In the genomic region with DNA sequence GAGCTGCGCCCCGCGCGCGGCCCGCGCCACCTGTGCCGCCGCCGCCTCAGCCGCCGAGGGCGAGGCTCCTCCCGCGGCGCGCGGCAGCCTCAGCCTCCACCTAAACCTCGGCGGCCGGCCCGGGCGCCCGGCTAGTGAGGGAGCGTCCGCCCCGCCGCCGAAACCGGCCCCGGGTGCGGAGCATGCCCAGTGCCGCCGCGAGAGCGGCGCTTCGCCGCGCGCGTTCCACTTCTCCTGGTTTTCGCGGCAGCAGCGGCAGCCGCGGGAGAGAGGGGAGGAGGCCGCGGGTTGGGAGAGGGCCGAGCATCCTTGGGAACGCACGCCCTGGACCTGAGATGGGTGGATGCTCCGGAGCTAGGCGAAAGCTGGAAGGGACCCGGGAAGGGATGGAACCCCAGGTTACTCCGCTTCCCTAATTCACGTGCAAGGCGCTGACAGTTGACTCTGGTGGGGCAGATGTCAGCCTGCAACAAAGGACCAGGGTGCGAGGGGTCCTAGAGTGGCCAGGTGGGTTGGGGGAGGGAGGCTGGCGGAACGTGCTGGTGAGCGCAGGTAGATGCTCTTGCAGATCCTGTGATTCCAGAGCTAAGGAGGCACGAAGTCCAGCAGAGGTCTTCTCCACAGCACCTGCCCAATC, we compare ENCODE assay signal across 9 cellular contexts. TPM values are rescaled to one million over a fixed set of nuclear protein-coding genes. Genes with fewer than 3 reads are reported as not detected.
A peak's percentile ranks its signal among the peaks of the same experiment; 100 is the strongest.
DNase-seq lines count a peak whose midpoint lies in the region; ATAC-seq and TF ChIP-seq lines count a peak whose summit lies in the region.
"Had no signal": no experiment of that assay in that cellular context is flagged by ENCODE, and none has a peak within 500 bp of the region (broad histone marks: within the 10 kb centered on the region; RNA-seq: fewer than 3 reads in every experiment).

A gene with protein sequence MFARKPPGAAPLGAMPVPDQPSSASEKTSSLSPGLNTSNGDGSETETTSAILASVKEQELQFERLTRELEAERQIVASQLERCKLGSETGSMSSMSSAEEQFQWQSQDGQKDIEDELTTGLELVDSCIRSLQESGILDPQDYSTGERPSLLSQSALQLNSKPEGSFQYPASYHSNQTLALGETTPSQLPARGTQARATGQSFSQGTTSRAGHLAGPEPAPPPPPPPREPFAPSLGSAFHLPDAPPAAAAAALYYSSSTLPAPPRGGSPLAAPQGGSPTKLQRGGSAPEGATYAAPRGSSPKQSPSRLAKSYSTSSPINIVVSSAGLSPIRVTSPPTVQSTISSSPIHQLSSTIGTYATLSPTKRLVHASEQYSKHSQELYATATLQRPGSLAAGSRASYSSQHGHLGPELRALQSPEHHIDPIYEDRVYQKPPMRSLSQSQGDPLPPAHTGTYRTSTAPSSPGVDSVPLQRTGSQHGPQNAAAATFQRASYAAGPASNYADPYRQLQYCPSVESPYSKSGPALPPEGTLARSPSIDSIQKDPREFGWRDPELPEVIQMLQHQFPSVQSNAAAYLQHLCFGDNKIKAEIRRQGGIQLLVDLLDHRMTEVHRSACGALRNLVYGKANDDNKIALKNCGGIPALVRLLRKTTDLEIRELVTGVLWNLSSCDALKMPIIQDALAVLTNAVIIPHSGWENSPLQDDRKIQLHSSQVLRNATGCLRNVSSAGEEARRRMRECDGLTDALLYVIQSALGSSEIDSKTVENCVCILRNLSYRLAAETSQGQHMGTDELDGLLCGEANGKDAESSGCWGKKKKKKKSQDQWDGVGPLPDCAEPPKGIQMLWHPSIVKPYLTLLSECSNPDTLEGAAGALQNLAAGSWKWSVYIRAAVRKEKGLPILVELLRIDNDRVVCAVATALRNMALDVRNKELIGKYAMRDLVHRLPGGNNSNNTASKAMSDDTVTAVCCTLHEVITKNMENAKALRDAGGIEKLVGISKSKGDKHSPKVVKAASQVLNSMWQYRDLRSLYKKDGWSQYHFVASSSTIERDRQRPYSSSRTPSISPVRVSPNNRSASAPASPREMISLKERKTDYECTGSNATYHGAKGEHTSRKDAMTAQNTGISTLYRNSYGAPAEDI (N-terminal part only) (minus strand): TSS at position 177 of the 637 bp plus-strand sequence. CDS start 593 bp downstream, outside the sequence.

- H3K4me2 ChIP-seq in KMS-11: peak within 1 kb of the TSS; percentile 76

- TF ChIP-seq CTCF in GM13977 (IDR thresholded peaks at IDR 0.05; ENCODE audit: extremely low read depth, insufficient read depth, missing control alignments): no peak
- no peak for TF ChIP-seq CTCF in KMS-11 (conservative IDR thresholded peaks at IDR 0.05; ENCODE audit: low read depth, low read length)
- TF ChIP-seq CTCF in stomach (IDR thresholded peaks at IDR 0.05): no peak

- H3K9ac ChIP-seq in KMS-11 (peak within 1 kb of the TSS; percentile 6; the same call in 1 of the 2 replicates), adipocyte (ENCODE audit: low read length) (no peak within 1 kb of the TSS), iPS-18a (ENCODE audit: low read length) (peak within 1 kb of the TSS; percentile 36)

- WGBS in stomach, 5 donors: 2 to 6% (median 3%) methylated on average over 19 to 63 of the region's 63 CpGs
- 0 to 2% methylated on average over 41 to 63 of the region's 63 CpGs for WGBS in aorta, 2 donors

- H3K4me3 ChIP-seq in KMS-11 (IDR thresholded peaks at IDR 0.05; ENCODE audit: insufficient read depth, low read depth, low read length): no peak within 1 kb of the TSS
- peak within 1 kb of the TSS; percentile 66 for H3K4me3 ChIP-seq in adipocyte (ENCODE audit: low read length)
- H3K4me3 ChIP-seq in iPS-18a (ENCODE audit: low read length): peak within 1 kb of the TSS; percentile 72
- H3K4me3 ChIP-seq in stomach: peak within 1 kb of the TSS; percentile 33 to 45 (median 38)
- peak within 1 kb of the TSS in 1 of 2 donors; percentile 27 for H3K4me3 ChIP-seq in aorta (ENCODE audit: low read length in 2 of 2)
- H3K4me3 ChIP-seq: ovary had no signal

- H3K9me3 ChIP-seq in adipocyte (ENCODE audit: control insufficient read depth, low read length) (no peaks in the 10 kb centered on the region), iPS-18a (ENCODE audit: control insufficient read depth, low read depth, low read length) (no peaks in the 10 kb centered on the region), stomach (peaks cover 0 to 6% (median 0%) of the 10 kb centered on the region in 4 donors), aorta (ENCODE audit: control insufficient read depth, low read length) (no peaks in the 10 kb centered on the region)
- H3K9me3 ChIP-seq: ovary had no signal

- H3K79me2 ChIP-seq in KMS-11 (ENCODE audit: insufficient read depth, low read depth): no peaks in the 10 kb centered on the region

- no peak for TF ChIP-seq POLR2A in stomach (IDR thresholded peaks at IDR 0.05)

- intact Hi-C loops in stomach (cut with DNase I; ENCODE audit: low total_unique reads) (no loop called here), aorta (cut with DNase I) (no loop called here)

- no peaks in the 10 kb centered on the region for H4K20me1 ChIP-seq in KMS-11 (ENCODE audit: insufficient read depth)

- DNase-seq in GM13977 (ENCODE audit: low spot score): peak; percentile 12
- DNase-seq in adipocyte (ENCODE audit: low read depth): peak; percentile 12
- DNase-seq in stomach: no peak
- DNase-seq in SKM-1 treated with dmso at 0.1 percent for 144 hours (lab: John Stamatoyannopoulos, UW; ENCODE audit: unreplicated experiment): no peak
- DNase-seq in activated effector memory CD4-positive, alpha-beta T cell treated with Interleukin-2 at 50 U/mL for 16 hours: no peak
- no peak for DNase-seq in aorta

- peak within 1 kb of the TSS; percentile 76 for H2AFZ ChIP-seq in KMS-11 (ENCODE audit: low read depth)

- H3K27me3 ChIP-seq in KMS-11 (ENCODE audit: insufficient read depth, low read depth): no peaks in the 10 kb centered on the region
- peaks cover 47% of the 10 kb centered on the region for H3K27me3 ChIP-seq in adipocyte (replicated peaks; ENCODE audit: control insufficient read depth, insufficient read depth, low read length)
- peaks cover 41% of the 10 kb centered on the region for H3K27me3 ChIP-seq in iPS-18a (ENCODE audit: control insufficient read depth, insufficient read depth, low read length)
- H3K27me3 ChIP-seq in stomach: peaks cover 0 to 61% (median 13%) of the 10 kb centered on the region in 3 donors
- H3K27me3 ChIP-seq in aorta (ENCODE audit: control insufficient read depth in 1 of 2, insufficient read depth in 2 of 2, low read length in 1 of 2): no peaks in the 10 kb centered on the region
- H3K27me3 ChIP-seq: ovary had no signal

- H3K27ac ChIP-seq in KMS-11: no peak within 1 kb of the TSS
- H3K27ac ChIP-seq in iPS-18a (ENCODE audit: low read length): no peak within 1 kb of the TSS
- peak within 1 kb of the TSS in 1 of 5 donors; percentile 29 for H3K27ac ChIP-seq in stomach
- no peak within 1 kb of the TSS for H3K27ac ChIP-seq in aorta (ENCODE audit: low read depth in 1 of 2, low read length in 2 of 2)
- H3K27ac ChIP-seq: ovary had no signal

- H3K36me3 ChIP-seq in KMS-11 (ENCODE audit: insufficient read depth) (no peaks in the 10 kb centered on the region), adipocyte (ENCODE audit: control insufficient read depth, insufficient read depth, low read length, severe bottlenecking) (no peaks in the 10 kb centered on the region), iPS-18a (ENCODE audit: control insufficient read depth, low read depth, low read length) (no peaks in the 10 kb centered on the region), stomach (no peaks in the 10 kb centered on the region), aorta (ENCODE audit: control insufficient read depth in 1 of 2, insufficient read depth in 2 of 2, low read length in 1 of 2) (no peaks in the 10 kb centered on the region)
- H3K36me3 ChIP-seq: ovary had no signal

- in situ Hi-C loops in GM13977 (cut with MboI; ENCODE audit: low pct_unique_long_range_greater_than_20kb, low sequenced_read_pairs, unreplicated experiment): no loop called here

- no peak for ATAC-seq in aorta (ENCODE audit: low FRiP score)

- TF ChIP-seq EP300 in stomach (IDR thresholded peaks at IDR 0.05): no peak

- H3K4me1 ChIP-seq in KMS-11 (ENCODE audit: low read depth, poor library complexity, severe bottlenecking) (no peaks in the 10 kb centered on the region), adipocyte (ENCODE audit: control insufficient read depth, insufficient read depth, low read length) (no peaks in the 10 kb centered on the region), iPS-18a (ENCODE audit: control insufficient read depth, low read depth, low read length) (peaks cover 14% of the 10 kb centered on the region), stomach (peaks cover 0 to 19% (median 9%) of the 10 kb centered on the region in 4 donors), aorta (ENCODE audit: control insufficient read depth in 1 of 2, insufficient read depth in 2 of 2, low read length in 2 of 2) (no peaks in the 10 kb centered on the region)

RNA-seq across cellular contexts. Expression of the gene that starts here (rescaled TPM):
- 1 to 10 TPM in 2 of 5 donors, under 1 TPM in 1, not detected in 2; 0.29 to 2.6 (median 1.6) TPM for total RNA-seq in stomach
- polyA plus RNA-seq in stomach: 1 to 10 TPM in 2 of 3 donors, under 1 TPM in 1; 0.30 to 3.4 (median 2.5) TPM
- under 1 TPM; 0.24 to 0.29 TPM for total RNA-seq in aorta
- 1 to 10 TPM in 1 of 2 donors, under 1 TPM in 1; 0.03 to 1.0 TPM for polyA plus RNA-seq in aorta

Comparison
In these comparisons a context has a peak if more than half of its experiments do, and no peak if none do; other contexts are left out.
1. DNase-seq: peak in GM13977 (single experiment) and adipocyte (single experiment); none in stomach (single experiment), SKM-1 treated with dmso at 0.1 percent for 144 hours (single experiment), activated effector memory CD4-positive, alpha-beta T cell treated with Interleukin-2 at 50 U/mL for 16 hours (single experiment) and aorta (0 of 2).